2 cellular contexts compared by ENCODE assay signal in the genomic region with DNA sequence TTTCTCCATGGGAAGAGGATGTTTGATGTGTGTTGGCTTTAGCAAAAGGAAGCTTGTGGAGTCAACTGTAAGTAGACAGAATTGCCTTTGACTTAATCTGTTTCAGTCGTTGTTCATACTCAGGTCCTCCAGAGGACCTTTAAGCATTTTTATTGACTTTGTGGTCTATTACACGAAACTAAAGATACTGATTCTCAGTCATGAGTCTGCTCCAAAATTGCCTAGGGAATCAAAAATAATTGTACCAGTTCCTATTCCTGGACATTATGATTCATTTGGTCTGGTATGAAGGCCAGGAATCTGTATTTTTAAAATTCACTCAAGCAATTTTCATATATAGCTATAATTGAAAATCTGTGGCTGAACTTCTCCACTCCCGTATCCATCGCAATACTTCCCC.
TF ChIP-seq lines count a peak whose summit lies in the region.

No MANE protein-coding gene starts in this region.

TF ChIP-seq in GM23338, 12 proteins besides CTCF, POLR2A, EP300 and RAD21 (continued from another document):
- no peak for TF ChIP-seq EZH2 (IDR thresholded peaks at IDR 0.05; ENCODE audit: low read depth, unreplicated experiment)
- TF ChIP-seq EZH2phosphoT487 (IDR thresholded peaks at IDR 0.05; ENCODE audit: unreplicated experiment): no peak
- TF ChIP-seq CREB1 (CRISPR knock-in tag; IDR thresholded peaks at IDR 0.05; ENCODE audit: low read depth): no peak

TF ChIP-seq in endothelial cell of umbilical vein, 7 proteins besides CTCF, POLR2A, EP300 and RAD21:
- TF ChIP-seq EZH2 (IDR thresholded peaks at IDR 0.05; ENCODE audit: borderline replicate concordance, low read depth, low read length, severe bottlenecking) (no peak), GATA2 (IDR thresholded peaks at IDR 0.05; ENCODE audit: insufficient read depth, insufficient read length, low read depth, low read length) (no peak)
